Comparison of ENCODE assay signal across 11 cellular contexts in the genomic region with DNA sequence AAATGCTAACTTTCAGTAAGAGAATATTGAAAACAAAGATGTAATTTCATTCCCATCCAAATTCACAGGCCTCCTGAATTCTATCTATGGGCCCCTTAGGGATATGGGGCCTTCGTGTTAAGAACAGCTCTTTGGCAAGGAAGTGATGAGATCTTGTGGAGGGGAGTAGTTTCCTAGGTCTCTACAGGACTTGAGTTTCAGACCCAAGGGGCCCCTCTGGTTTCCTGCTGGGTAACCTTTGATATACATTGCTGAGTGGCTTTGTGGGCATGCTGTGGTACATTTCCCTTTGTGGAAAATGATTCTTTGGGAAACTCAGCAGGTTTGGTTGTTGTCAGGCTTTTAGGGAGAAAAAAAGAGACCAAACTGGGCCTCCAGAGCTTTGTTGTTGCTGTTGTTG. TPM values are rescaled to one million over a fixed set of nuclear protein-coding genes. Genes with fewer than 3 reads are reported as not detected.
DNase-seq lines count a peak whose midpoint lies in the region; ATAC-seq and TF ChIP-seq lines count a peak whose summit lies in the region.
"Had no signal": no experiment of that assay in that cellular context is flagged by ENCODE, and none has a peak within 500 bp of the region (broad histone marks: within the 10 kb centered on the region; RNA-seq: fewer than 3 reads in every experiment).

No MANE protein-coding gene starts in this region.

- intact Hi-C loops in activated CD4-positive, alpha-beta T cell treated with anti-CD3 and anti-CD28 coated beads for 36 hours (cut with DNase I, micrococcal nuclease): no loop called here
- intact Hi-C loops in psoas muscle (cut with DNase I): no loop called here

- H3K4me2 ChIP-seq in GM23248 (ENCODE audit: unreplicated experiment): no peak overlapping the region
- H3K4me2 ChIP-seq: A549 had no signal

- H3K36me3 Mint-ChIP-seq in activated CD4-positive, alpha-beta T cell treated with anti-CD3 and anti-CD28 coated beads for 36 hours (ENCODE audit: low read depth): peaks cover 19% of the 10 kb centered on the region
- peaks cover 6 to 20% of the 10 kb centered on the region in 2 donors for H3K36me3 Mint-ChIP-seq in activated naive CD4-positive, alpha-beta T cell treated with anti-CD3 and anti-CD28 coated beads, Interleukin-2, amount 50 U/mL, for 72 hours

- H3F3A ChIP-seq in GM23248 (ENCODE audit: insufficient read depth): peaks cover 19% of the 10 kb centered on the region

- WGBS in psoas muscle, 3 donors: 6 to 16% (median 15%) methylated on average over 1 of the region's 1 CpG
- 90 to 94% methylated on average over 1 of the region's 1 CpG for WGBS in GM23248 (ENCODE audit: low coverage in 1 of 2, low lambda C conversion rate in 2 of 2, missing lambda C conversion rate in 2 of 2), 2 experiments

- CTCF ChIA-PET in activated CD4-positive, alpha-beta T cell treated with anti-CD3 and anti-CD28 coated beads for 36 hours (lab: Charles Lee): interaction anchor here (1.0 to 4.0 kb wide), 6 partner anchors 9 to 211 kb away, joined by 3 to 32 read pairs (median 4); no protein-coding TSS in a partner anchor

- H3K27me3 ChIP-seq in psoas muscle (ENCODE audit: insufficient read depth in 3 of 3, low read length in 2 of 3) (no peaks in the 10 kb centered on the region), GM23248 (replicated peaks; ENCODE audit: insufficient read depth) (no peaks in the 10 kb centered on the region)

- H3K27me3 Mint-ChIP-seq in activated CD4-positive, alpha-beta T cell treated with anti-CD3 and anti-CD28 coated beads for 36 hours: no peaks in the 10 kb centered on the region

- peak overlapping the region; percentile 88 for H3K4me3 Mint-ChIP-seq in activated CD4-positive, alpha-beta T cell treated with anti-CD3 and anti-CD28 coated beads for 36 hours

- in situ Hi-C loops in GM23248 (cut with MboI): no loop called here

- H3K4me3 ChIP-seq in psoas muscle (peak overlapping the region; percentile 9), GM23248 (no peak overlapping the region)
- H3K4me3 ChIP-seq: A549, lung had no signal

- H3K4me1 Mint-ChIP-seq in activated CD4-positive, alpha-beta T cell treated with anti-CD3 and anti-CD28 coated beads for 36 hours: peaks cover 86% of the 10 kb centered on the region

- no peak overlapping the region for H2AFZ ChIP-seq in GM23248

- POLR2A ChIA-PET in activated CD4-positive, alpha-beta T cell treated with anti-CD3 and anti-CD28 coated beads for 36 hours (lab: Charles Lee): interaction anchor here (0.6 to 1.7 kb wide), 3 partner anchors 9 to 234 kb away, joined by 3 to 5 read pairs (median 4); no protein-coding TSS in a partner anchor

- ATAC-seq in activated CD4-positive, alpha-beta T cell treated with anti-CD3 and anti-CD28 coated beads for 36 hours: no peak
- ATAC-seq in activated naive CD4-positive, alpha-beta T cell treated with anti-CD3 and anti-CD28 coated beads, Interleukin-2, amount 50 U/mL, for 72 hours: peak in 1 of 2 donors; percentile 13
- ATAC-seq in psoas muscle (no peak), HG03135 (IDR thresholded peaks at IDR 0.05; ENCODE audit: unreplicated experiment) (no peak)
- ATAC-seq: A549 had no signal

- no peaks in the 10 kb centered on the region for H3K9me2 ChIP-seq in GM23248 (ENCODE audit: insufficient read depth)

- H3K79me2 ChIP-seq in GM23248 (ENCODE audit: insufficient read depth): peaks cover 86% of the 10 kb centered on the region

- DNase-seq in activated CD4-positive, alpha-beta T cell treated with anti-CD3 and anti-CD28 coated beads for 36 hours: peak; percentile 51
- no peak for DNase-seq in activated CD4-positive, alpha-beta T cell treated with anti-CD3 and anti-CD28 coated beads for 48 hours
- peak; percentile 61 for DNase-seq in MV-4-11 (lab: John Stamatoyannopoulos, UW)
- DNase-seq in activated naive CD4-positive, alpha-beta T cell treated with anti-CD3 and anti-CD28 coated beads, Interleukin-2, amount 50 U/mL, for 72 hours (ENCODE audit: low spot score in 2 of 2): peak in 1 of 2 donors; percentile 22
- DNase-seq in psoas muscle: no peak
- DNase-seq in GM23248: no peak
- no peak for DNase-seq in NCI-H524 (lab: John Stamatoyannopoulos, UW)
- DNase-seq: dermis blood vessel endothelial cell had no signal

- H3K27ac ChIP-seq in psoas muscle: peak overlapping the region; percentile 99
- no peak overlapping the region for H3K27ac ChIP-seq in GM23248
- H3K27ac ChIP-seq: A549 had no signal

- no peaks in the 10 kb centered on the region for H3K9me3 ChIP-seq in psoas muscle
- no peaks in the 10 kb centered on the region for H3K9me3 ChIP-seq in GM23248 (ENCODE audit: low read depth)
- H3K9me3 ChIP-seq: A549 had no signal

- H3K4me1 ChIP-seq in psoas muscle (peaks cover 89% of the 10 kb centered on the region), GM23248 (ENCODE audit: insufficient read depth) (peaks cover 27% of the 10 kb centered on the region)

- no peaks in the 10 kb centered on the region for H3K9me3 Mint-ChIP-seq in activated CD4-positive, alpha-beta T cell treated with anti-CD3 and anti-CD28 coated beads for 36 hours (ENCODE audit: low read depth)
- no peaks in the 10 kb centered on the region for H3K9me3 Mint-ChIP-seq in activated naive CD4-positive, alpha-beta T cell treated with anti-CD3 and anti-CD28 coated beads, Interleukin-2, amount 50 U/mL, for 72 hours

- TF ChIP-seq CTCF in psoas muscle (IDR thresholded peaks at IDR 0.05): no peak

- H3K9ac ChIP-seq in GM23248: no peak overlapping the region

- H3K27ac Mint-ChIP-seq in activated CD4-positive, alpha-beta T cell treated with anti-CD3 and anti-CD28 coated beads for 36 hours: peak overlapping the region; percentile 98
- peak overlapping the region; percentile 86 to 91 for H3K27ac Mint-ChIP-seq in activated naive CD4-positive, alpha-beta T cell treated with anti-CD3 and anti-CD28 coated beads, Interleukin-2, amount 50 U/mL, for 72 hours

- H3K36me3 ChIP-seq in psoas muscle (ENCODE audit: insufficient read depth in 1 of 2, low read depth in 1 of 2): no peaks in the 10 kb centered on the region
- no peaks in the 10 kb centered on the region for H3K36me3 ChIP-seq in GM23248 (ENCODE audit: low read depth)

- H4K20me1 ChIP-seq in GM23248 (ENCODE audit: insufficient read depth): no peaks in the 10 kb centered on the region

RNA-seq across cellular contexts. Expression of gene STIM1, which starts 6.2 kb away (rescaled TPM):
- 10 to 100 TPM; 60.0 to 62.6 TPM for total RNA-seq in activated CD4-positive, alpha-beta T cell treated with anti-CD3 and anti-CD28 coated beads for 36 hours
- total RNA-seq in activated naive CD4-positive, alpha-beta T cell treated with anti-CD3 and anti-CD28 coated beads, Interleukin-2, amount 50 U/mL, for 72 hours: 10 to 100 TPM; 75.8 to 88.8 TPM
- total RNA-seq in psoas muscle: 100 to 1,000 TPM in 3 of 4 donors, 10 to 100 TPM in 1; 97.5 to 147 (median 112) TPM
- 100 to 1,000 TPM in 1 of 3 donors, 10 to 100 TPM in 2; 52.1 to 133 (median 66.4) TPM for polyA plus RNA-seq in psoas muscle
- total RNA-seq in GM23248 (2014; rRNA removed; shearing (Covaris generic)): 24.6 and 63.4 TPM in 2 replicates
- 22.0 and 22.3 TPM in 2 replicates for polyA plus RNA-seq in GM23248 (2016; fragmentation: Nextera tagmentation; extraction: Ambion mirVana)

RNA-seq across cellular contexts. Expression of gene RHOG, which starts 20.9 kb away (rescaled TPM):
- 100 to 1,000 TPM; 157 to 180 TPM for total RNA-seq in activated CD4-positive, alpha-beta T cell treated with anti-CD3 and anti-CD28 coated beads for 36 hours
- 100 to 1,000 TPM; 109 to 154 TPM for total RNA-seq in activated naive CD4-positive, alpha-beta T cell treated with anti-CD3 and anti-CD28 coated beads, Interleukin-2, amount 50 U/mL, for 72 hours
- 10 to 100 TPM; 22.4 to 40.9 (median 37.6) TPM for total RNA-seq in psoas muscle
- polyA plus RNA-seq in psoas muscle: 10 to 100 TPM; 44.5 to 80.1 (median 51.3) TPM
- total RNA-seq in GM23248 (2014; rRNA removed; shearing (Covaris generic)): 42.0 and 45.5 TPM in 2 replicates
- polyA plus RNA-seq in GM23248 (2016; fragmentation: Nextera tagmentation; extraction: Ambion mirVana): 59.5 and 61.4 TPM in 2 replicates

RNA-seq across cellular contexts. Expression of gene PGAP2, which starts 53.3 kb away (rescaled TPM):
- 10 to 100 TPM; 33.6 to 39.2 TPM for total RNA-seq in activated CD4-positive, alpha-beta T cell treated with anti-CD3 and anti-CD28 coated beads for 36 hours
- 10 to 100 TPM; 27.1 to 33.5 TPM for total RNA-seq in activated naive CD4-positive, alpha-beta T cell treated with anti-CD3 and anti-CD28 coated beads, Interleukin-2, amount 50 U/mL, for 72 hours
- total RNA-seq in psoas muscle: 10 to 100 TPM in 1 of 4 donors, 1 to 10 TPM in 3; 4.5 to 14.5 (median 7.7) TPM
- polyA plus RNA-seq in psoas muscle (10 to 100 TPM in 1 of 3 donors, 1 to 10 TPM in 2; 6.0 to 12.5 (median 6.0) TPM), GM23248 (2016; fragmentation: Nextera tagmentation; extraction: Ambion mirVana) (14.7 and 17.8 TPM in 2 replicates)
- 10.1 and 19.0 TPM in 2 replicates for total RNA-seq in GM23248 (2014; rRNA removed; shearing (Covaris generic))

Comparison
In these comparisons a context has a peak if more than half of its experiments do, and no peak if none do; other contexts are left out.
1. DNase-seq: peak in activated CD4-positive, alpha-beta T cell treated with anti-CD3 and anti-CD28 coated beads for 36 hours (single experiment) and MV-4-11 (single experiment); none in activated CD4-positive, alpha-beta T cell treated with anti-CD3 and anti-CD28 coated beads for 48 hours (single experiment), psoas muscle (0 of 2), GM23248 (single experiment) and NCI-H524 (0 of 2).